In genomic region chr13:53201454-53202225, GRCh38 we compare ENCODE assay signal across 9 cellular contexts.
DNase-seq lines count a peak whose midpoint lies in the region; ATAC-seq and TF ChIP-seq lines count a peak whose summit lies in the region.
"Had no signal": no experiment of that assay in that cellular context is flagged by ENCODE, and none has a peak within 500 bp of the region (broad histone marks: within the 10 kb centered on the region; RNA-seq: fewer than 3 reads in every experiment).

No MANE protein-coding gene starts in this region.

- no peak overlapping the region for H2BK5ac ChIP-seq in neuronal stem cell (ENCODE audit: low read length)

- H3K14ac ChIP-seq in neuronal stem cell (ENCODE audit: low read length), result no peak overlapping the region

- no peak overlapping the region for H2BK12ac ChIP-seq in neuronal stem cell (ENCODE audit: low read length)

- H4K8ac ChIP-seq in neuronal stem cell (ENCODE audit: low read depth, low read length), result no peak overlapping the region

- TF ChIP-seq CTCF in gastroesophageal sphincter (IDR thresholded peaks at IDR 0.05), result no peak

- H3K36me3 ChIP-seq in gastroesophageal sphincter, result no peaks in the 10 kb centered on the region
- H3K36me3 ChIP-seq in neuronal stem cell (replicated peaks in 1 of 2; ENCODE audit: control insufficient read depth in 2 of 2, insufficient read depth in 2 of 2, low read length in 2 of 2), result no peaks in the 10 kb centered on the region

- no peak overlapping the region for H3K4me3 ChIP-seq in gastroesophageal sphincter
- H3K4me3 ChIP-seq in neuronal stem cell (ENCODE audit: low read length in 2 of 2), result peak overlapping the region in 1 of 2 donors; percentile 7

- H3K27ac ChIP-seq in gastroesophageal sphincter (no peak overlapping the region), neuronal stem cell (replicated peaks; ENCODE audit: low read length) (no peak overlapping the region)

- H3K9ac ChIP-seq in neuronal stem cell (ENCODE audit: low read depth, low read length, poor library complexity), result no peak overlapping the region

- H3K27me3 ChIP-seq in gastroesophageal sphincter, result peaks cover 73% of the 10 kb centered on the region
- peaks cover 0 to 29% (median 7%) of the 10 kb centered on the region in 3 experiments for H3K27me3 ChIP-seq in neuronal stem cell (ENCODE audit: control insufficient read depth in 3 of 3, insufficient read depth in 3 of 3, low read depth in 1 of 3, low read length in 3 of 3)

- no peaks in the 10 kb centered on the region for H3K79me1 ChIP-seq in neuronal stem cell (ENCODE audit: low read depth, low read length)

- TF ChIP-seq EP300 in gastroesophageal sphincter (IDR thresholded peaks at IDR 0.05), result no peak

- H2AK5ac ChIP-seq in neuronal stem cell (ENCODE audit: low read depth, low read length), result no peak overlapping the region

- H3K18ac ChIP-seq in neuronal stem cell (ENCODE audit: low read length), result peak overlapping the region; percentile 59

- H3K4me1 Mint-ChIP-seq in activated T-helper 1 cell treated with anti-CD3 and anti-CD28 coated beads, Interleukin-12 subunit alpha, Interleukin-12 subunit beta, Interleukin-2, Interleukin-4 antibody, amounts not matched to agents 30 ng/mL and 10 ng/mL and 1 ng/mL, durations not matched to agents 14 hours and 24 hours and 36 hours (ENCODE audit: low read depth), result no peaks in the 10 kb centered on the region

- no peak overlapping the region for H3K4me3 Mint-ChIP-seq in activated T-helper 1 cell treated with anti-CD3 and anti-CD28 coated beads, Interleukin-12 subunit alpha, Interleukin-12 subunit beta, Interleukin-2, Interleukin-4 antibody, amounts not matched to agents 30 ng/mL and 10 ng/mL and 1 ng/mL, durations not matched to agents 14 hours and 24 hours and 36 hours

- H3K4me2 ChIP-seq in neuronal stem cell (ENCODE audit: insufficient read depth, low read length, poor library complexity, severe bottlenecking), result peak overlapping the region; percentile 64

- H3K9me3 Mint-ChIP-seq in activated T-helper 1 cell treated with anti-CD3 and anti-CD28 coated beads, Interleukin-12 subunit alpha, Interleukin-12 subunit beta, Interleukin-2, Interleukin-4 antibody, amounts not matched to agents 30 ng/mL and 10 ng/mL and 1 ng/mL, durations not matched to agents 14 hours and 24 hours and 36 hours, result no peaks in the 10 kb centered on the region

- H2AFZ ChIP-seq in neuronal stem cell (ENCODE audit: low read length), result no peak overlapping the region

- H3K27ac Mint-ChIP-seq in activated T-helper 1 cell treated with anti-CD3 and anti-CD28 coated beads, Interleukin-12 subunit alpha, Interleukin-12 subunit beta, Interleukin-2, Interleukin-4 antibody, amounts not matched to agents 30 ng/mL and 10 ng/mL and 1 ng/mL, durations not matched to agents 14 hours and 24 hours and 36 hours, result no peak overlapping the region

- TF ChIP-seq POLR2A in gastroesophageal sphincter (IDR thresholded peaks at IDR 0.05), result no peak

- WGBS in gastroesophageal sphincter (ENCODE audit: low coverage in 1 of 2), 2 donors, result no CpG with 5 or more reads among the region's 74 CpGs
- WGBS in neuronal stem cell (ENCODE audit: extremely low coverage in 2 of 2, insufficient read length in 2 of 2, insufficient replicate concordance in 1 of 2), 2 donors, result no CpG with 5 or more reads among the region's 74 CpGs

- intact Hi-C loops in activated T-helper 1 cell treated with anti-CD3 and anti-CD28 coated beads, Interleukin-12 subunit alpha, Interleukin-12 subunit beta, Interleukin-2, Interleukin-4 antibody, amounts not matched to agents 30 ng/mL and 10 ng/mL and 1 ng/mL, durations not matched to agents 14 hours and 24 hours and 36 hours (cut with micrococcal nuclease), result no loop called here

- peak; percentile 55 for DNase-seq in DMS53 treated with DMSO at 0.1 percent for 48 hours (lab: John Stamatoyannopoulos, UW; ENCODE audit: unreplicated experiment)
- DNase-seq in NCI-H1092 (lab: John Stamatoyannopoulos, UW), result peak; percentile 25
- DNase-seq in neuronal stem cell (ENCODE audit: low spot score), result peak; percentile 32
- no peak for DNase-seq in activated T-helper 1 cell treated with anti-CD3 and anti-CD28 coated beads, Interleukin-12 subunit alpha, Interleukin-12 subunit beta, Interleukin-2, Interleukin-4 antibody, amounts not matched to agents 30 ng/mL and 10 ng/mL and 1 ng/mL, durations not matched to agents 14 hours and 24 hours and 36 hours (ENCODE audit: low spot score)
- no peak for DNase-seq in SHP77 (lab: John Stamatoyannopoulos, UW)
- DNase-seq: activated CD4-positive, alpha-beta T cell treated with anti-CD3 and anti-CD28 coated beads for 1 hour had no signal

- H3K23ac ChIP-seq in neuronal stem cell (ENCODE audit: low read depth, low read length, poor library complexity), result peak overlapping the region; percentile 32

- H3K27me3 Mint-ChIP-seq in activated T-helper 1 cell treated with anti-CD3 and anti-CD28 coated beads, Interleukin-12 subunit alpha, Interleukin-12 subunit beta, Interleukin-2, Interleukin-4 antibody, amounts not matched to agents 30 ng/mL and 10 ng/mL and 1 ng/mL, durations not matched to agents 14 hours and 24 hours and 36 hours (ENCODE audit: insufficient read depth), result peaks cover 6% of the 10 kb centered on the region

- no peak overlapping the region for H2BK15ac ChIP-seq in neuronal stem cell (ENCODE audit: low read length)

- H3K9me3 ChIP-seq in gastroesophageal sphincter (peaks cover 0 to 11% (median 0%) of the 10 kb centered on the region in 3 donors), neuronal stem cell (replicated peaks in 1 of 2; ENCODE audit: control insufficient read depth in 2 of 2, insufficient read depth in 1 of 2, low read depth in 1 of 2, low read length in 2 of 2) (peaks cover 7 to 8% of the 10 kb centered on the region in 2 donors)

- H3K4me1 ChIP-seq in gastroesophageal sphincter (no peaks in the 10 kb centered on the region), neuronal stem cell (ENCODE audit: control insufficient read depth in 2 of 2, insufficient read depth in 1 of 2, low read depth in 1 of 2, low read length in 2 of 2) (peaks cover 5 to 6% of the 10 kb centered on the region in 2 donors)

- no peak overlapping the region for H3K4ac ChIP-seq in neuronal stem cell (ENCODE audit: low read length)

- no peak overlapping the region for H4K91ac ChIP-seq in neuronal stem cell (ENCODE audit: low read depth, low read length, poor library complexity)

- no peaks in the 10 kb centered on the region for H3K36me3 Mint-ChIP-seq in activated T-helper 1 cell treated with anti-CD3 and anti-CD28 coated beads, Interleukin-12 subunit alpha, Interleukin-12 subunit beta, Interleukin-2, Interleukin-4 antibody, amounts not matched to agents 30 ng/mL and 10 ng/mL and 1 ng/mL, durations not matched to agents 14 hours and 24 hours and 36 hours (ENCODE audit: low read depth)

- peak; percentile 41 for ATAC-seq in gastroesophageal sphincter
- no peak for ATAC-seq in HG03354 (IDR thresholded peaks at IDR 0.05; ENCODE audit: poor library complexity, severe bottlenecking, unreplicated experiment)
- no peak for ATAC-seq in HG03280 (IDR thresholded peaks at IDR 0.05; ENCODE audit: unreplicated experiment)

- H2BK120ac ChIP-seq in neuronal stem cell (ENCODE audit: low read depth, low read length), result no peak overlapping the region

Comparison
In these comparisons a context has a peak if more than half of its experiments do, and no peak if none do; other contexts are left out.
1. DNase-seq: peak in DMS53 treated with DMSO at 0.1 percent for 48 hours (single experiment), NCI-H1092 (single experiment) and neuronal stem cell (single experiment); none in activated T-helper 1 cell treated with anti-CD3 and anti-CD28 coated beads, Interleukin-12 subunit alpha, Interleukin-12 subunit beta, Interleukin-2, Interleukin-4 antibody, amounts not matched to agents 30 ng/mL and 10 ng/mL and 1 ng/mL, durations not matched to agents 14 hours and 24 hours and 36 hours (single experiment) and SHP77 (0 of 2).